ENCODE assay signal across 17 cellular contexts in genomic region chr10:91208645-91209044, GRCh38. TPM values are rescaled to one million over a fixed set of nuclear protein-coding genes. Genes with fewer than 3 reads are reported as not detected.
DNase-seq lines count a peak whose midpoint lies in the region; TF ChIP-seq lines count a peak whose summit lies in the region.
"Had no signal": no experiment of that assay in that cellular context is flagged by ENCODE, and none has a peak within 500 bp of the region (broad histone marks: within the 10 kb centered on the region; RNA-seq: fewer than 3 reads in every experiment).

No MANE protein-coding gene starts in this region.

- peak overlapping the region; percentile 19 for H3K27ac Mint-ChIP-seq in activated CD4-positive, alpha-beta memory T cell treated with anti-CD3 and anti-CD28 coated beads for 36 hours
- no peak overlapping the region for H3K27ac Mint-ChIP-seq in activated CD4-positive, alpha-beta memory T cell treated with anti-CD3 and anti-CD28 coated beads, Interleukin-2, amount 10 ng/mL, durations not matched to agents 7 days and 5 days
- H3K27ac Mint-ChIP-seq in chondrocyte (ENCODE audit: unreplicated experiment) = no peak overlapping the region
- H3K27ac Mint-ChIP-seq: activated CD4-positive, alpha-beta T cell treated with anti-CD3 and anti-CD28 coated beads, Interleukin-2, amount 10 ng/mL, durations not matched to agents 24 days and 14 days; activated naive CD4-positive, alpha-beta T cell treated with anti-CD3 and anti-CD28 coated beads, Interleukin-2, amount 50 U/mL, for 24 hours had no signal

- H3K4me3 ChIP-seq in osteoblast (ENCODE audit: insufficient read depth, low read length) = no peak overlapping the region
- H3K4me3 ChIP-seq: lung had no signal

- H3K27ac ChIP-seq in osteoblast (ENCODE audit: low read depth, low read length) = no peak overlapping the region

- H3K4me1 Mint-ChIP-seq in activated CD4-positive, alpha-beta memory T cell treated with anti-CD3 and anti-CD28 coated beads for 36 hours (ENCODE audit: low read depth) = peaks cover 70% of the 10 kb centered on the region
- peaks cover 47% of the 10 kb centered on the region for H3K4me1 Mint-ChIP-seq in activated CD4-positive, alpha-beta memory T cell treated with anti-CD3 and anti-CD28 coated beads, Interleukin-2, amount 10 ng/mL, durations not matched to agents 7 days and 5 days
- H3K4me1 Mint-ChIP-seq in chondrocyte (ENCODE audit: low read depth) = no peaks in the 10 kb centered on the region

- CTCF ChIA-PET in activated CD4-positive, alpha-beta memory T cell treated with anti-CD3 and anti-CD28 coated beads for 36 hours (lab: Charles Lee) = no interaction called here
- CTCF ChIA-PET in activated CD4-positive, alpha-beta memory T cell treated with anti-CD3 and anti-CD28 coated beads, Interleukin-2, amount 10 ng/mL, durations not matched to agents 7 days and 5 days (lab: Charles Lee) = no interaction called here

- no peaks in the 10 kb centered on the region for H3K4me1 ChIP-seq in osteoblast (ENCODE audit: insufficient read depth, low read length)

- POLR2A ChIA-PET in activated CD4-positive, alpha-beta memory T cell treated with anti-CD3 and anti-CD28 coated beads for 36 hours (lab: Charles Lee) = no interaction called here
- POLR2A ChIA-PET in activated CD4-positive, alpha-beta memory T cell treated with anti-CD3 and anti-CD28 coated beads, Interleukin-2, amount 10 ng/mL, durations not matched to agents 7 days and 5 days (lab: Charles Lee) = no interaction called here

- H3K9me3 Mint-ChIP-seq in activated CD4-positive, alpha-beta memory T cell treated with anti-CD3 and anti-CD28 coated beads for 36 hours = no peaks in the 10 kb centered on the region
- H3K9me3 Mint-ChIP-seq in activated CD4-positive, alpha-beta memory T cell treated with anti-CD3 and anti-CD28 coated beads, Interleukin-2, amount 10 ng/mL, durations not matched to agents 7 days and 5 days = no peaks in the 10 kb centered on the region
- no peaks in the 10 kb centered on the region for H3K9me3 Mint-ChIP-seq in chondrocyte (ENCODE audit: low read depth)
- H3K9me3 Mint-ChIP-seq: activated CD4-positive, alpha-beta T cell treated with anti-CD3 and anti-CD28 coated beads, Interleukin-2, amount 10 ng/mL, durations not matched to agents 24 days and 14 days; activated naive CD4-positive, alpha-beta T cell treated with anti-CD3 and anti-CD28 coated beads, Interleukin-2, amount 50 U/mL, for 24 hours had no signal

- intact Hi-C loops in activated CD4-positive, alpha-beta memory T cell treated with anti-CD3 and anti-CD28 coated beads for 36 hours (cut with micrococcal nuclease) = loop anchor here (10.0 kb wide), 1 partner anchor 206 kb away; the partner anchor contains the start of gene HECTD2

- no peak overlapping the region for H2AFZ ChIP-seq in osteoblast (ENCODE audit: low read length)

- peaks cover 15% of the 10 kb centered on the region for H4K20me1 ChIP-seq in osteoblast (ENCODE audit: insufficient read depth, low read length)

- TF ChIP-seq CTCF in chondrocyte (IDR thresholded peaks at IDR 0.05) (peak; percentile 25), osteoblast (IDR thresholded peaks at IDR 0.05; ENCODE audit: extremely low read depth, low read depth, low read length) (peak; percentile 25)

- no peaks in the 10 kb centered on the region for H3K9me3 ChIP-seq in osteoblast (ENCODE audit: low read depth, low read length)

- no peaks in the 10 kb centered on the region for H3K27me3 ChIP-seq in osteoblast (ENCODE audit: insufficient read depth, low read length)

- DNase-seq in activated CD4-positive, alpha-beta memory T cell treated with anti-CD3 and anti-CD28 coated beads for 36 hours = no peak
- no peak for DNase-seq in activated CD4-positive, alpha-beta memory T cell treated with anti-CD3 and anti-CD28 coated beads, Interleukin-2, amount 10 ng/mL, durations not matched to agents 7 days and 5 days
- peak; percentile 30 for DNase-seq in M059J (ENCODE audit: low read depth)
- no peak for DNase-seq in chondrocyte (ENCODE audit: low spot score)
- DNase-seq in osteoblast (ENCODE audit: insufficient read length, low spot score, missing footprints) = no peak
- no peak for DNase-seq in activated naive CD4-positive, alpha-beta T cell (lab: John Stamatoyannopoulos, UW)
- DNase-seq in NCI-H226 = no peak
- DNase-seq in NCI-H1092 treated with DMSO at 0.1 percent for 48 hours (lab: John Stamatoyannopoulos, UW) = no peak
- DNase-seq: cerebellar nuclear complex; effector memory CD4-positive, alpha-beta T cell; NCI-H1436; NCI-H345; nucleus accumbens; SW 1271 had no signal

- H3K4me3 Mint-ChIP-seq in activated CD4-positive, alpha-beta memory T cell treated with anti-CD3 and anti-CD28 coated beads for 36 hours = no peak overlapping the region
- no peak overlapping the region for H3K4me3 Mint-ChIP-seq in activated CD4-positive, alpha-beta memory T cell treated with anti-CD3 and anti-CD28 coated beads, Interleukin-2, amount 10 ng/mL, durations not matched to agents 7 days and 5 days
- H3K4me3 Mint-ChIP-seq in chondrocyte (ENCODE audit: unreplicated experiment) = no peak overlapping the region
- H3K4me3 Mint-ChIP-seq: activated CD4-positive, alpha-beta T cell treated with anti-CD3 and anti-CD28 coated beads, Interleukin-2, amount 10 ng/mL, durations not matched to agents 24 days and 14 days; activated naive CD4-positive, alpha-beta T cell treated with anti-CD3 and anti-CD28 coated beads, Interleukin-2, amount 50 U/mL, for 24 hours had no signal

- H3K79me2 ChIP-seq in osteoblast (ENCODE audit: insufficient read depth, low read length) = peaks cover 74% of the 10 kb centered on the region

- no peaks in the 10 kb centered on the region for H3K27me3 Mint-ChIP-seq in activated CD4-positive, alpha-beta memory T cell treated with anti-CD3 and anti-CD28 coated beads for 36 hours
- no peaks in the 10 kb centered on the region for H3K27me3 Mint-ChIP-seq in activated CD4-positive, alpha-beta memory T cell treated with anti-CD3 and anti-CD28 coated beads, Interleukin-2, amount 10 ng/mL, durations not matched to agents 7 days and 5 days
- H3K27me3 Mint-ChIP-seq in chondrocyte (ENCODE audit: low read depth) = no peaks in the 10 kb centered on the region
- H3K27me3 Mint-ChIP-seq: activated CD4-positive, alpha-beta T cell treated with anti-CD3 and anti-CD28 coated beads, Interleukin-2, amount 10 ng/mL, durations not matched to agents 24 days and 14 days; activated naive CD4-positive, alpha-beta T cell treated with anti-CD3 and anti-CD28 coated beads, Interleukin-2, amount 50 U/mL, for 24 hours had no signal

- H3K4me2 ChIP-seq in osteoblast (ENCODE audit: insufficient read depth, low read length) = no peak overlapping the region

- no peaks in the 10 kb centered on the region for H3K36me3 ChIP-seq in osteoblast (ENCODE audit: insufficient read depth, low read length)

- H3K36me3 Mint-ChIP-seq in activated CD4-positive, alpha-beta memory T cell treated with anti-CD3 and anti-CD28 coated beads for 36 hours = no peaks in the 10 kb centered on the region
- H3K36me3 Mint-ChIP-seq in activated CD4-positive, alpha-beta memory T cell treated with anti-CD3 and anti-CD28 coated beads, Interleukin-2, amount 10 ng/mL, durations not matched to agents 7 days and 5 days (ENCODE audit: low read depth) = no peaks in the 10 kb centered on the region
- H3K36me3 Mint-ChIP-seq in chondrocyte (ENCODE audit: low read depth) = no peaks in the 10 kb centered on the region
- H3K36me3 Mint-ChIP-seq: activated naive CD4-positive, alpha-beta T cell treated with anti-CD3 and anti-CD28 coated beads, Interleukin-2, amount 50 U/mL, for 24 hours had no signal

RNA-seq across cellular contexts. Expression of gene PCGF5, which starts 11.8 kb away (rescaled TPM):
- total RNA-seq in activated CD4-positive, alpha-beta memory T cell treated with anti-CD3 and anti-CD28 coated beads for 36 hours = 10 to 100 TPM; 42.9 to 46.8 TPM
- 10 to 100 TPM; 44.7 to 45.9 TPM for total RNA-seq in activated CD4-positive, alpha-beta memory T cell treated with anti-CD3 and anti-CD28 coated beads, Interleukin-2, amount 10 ng/mL, durations not matched to agents 7 days and 5 days
- 32.1 and 32.7 TPM in 2 replicates for total RNA-seq in M059J (2014; rRNA removed; shearing (Covaris generic))
- total RNA-seq in chondrocyte (22.9 to 36.9 TPM (median 35.0 TPM) in 3 replicates), osteoblast (84.9 and 99.2 TPM in 2 replicates)
